12 cellular contexts compared by ENCODE assay signal in the genomic region with DNA sequence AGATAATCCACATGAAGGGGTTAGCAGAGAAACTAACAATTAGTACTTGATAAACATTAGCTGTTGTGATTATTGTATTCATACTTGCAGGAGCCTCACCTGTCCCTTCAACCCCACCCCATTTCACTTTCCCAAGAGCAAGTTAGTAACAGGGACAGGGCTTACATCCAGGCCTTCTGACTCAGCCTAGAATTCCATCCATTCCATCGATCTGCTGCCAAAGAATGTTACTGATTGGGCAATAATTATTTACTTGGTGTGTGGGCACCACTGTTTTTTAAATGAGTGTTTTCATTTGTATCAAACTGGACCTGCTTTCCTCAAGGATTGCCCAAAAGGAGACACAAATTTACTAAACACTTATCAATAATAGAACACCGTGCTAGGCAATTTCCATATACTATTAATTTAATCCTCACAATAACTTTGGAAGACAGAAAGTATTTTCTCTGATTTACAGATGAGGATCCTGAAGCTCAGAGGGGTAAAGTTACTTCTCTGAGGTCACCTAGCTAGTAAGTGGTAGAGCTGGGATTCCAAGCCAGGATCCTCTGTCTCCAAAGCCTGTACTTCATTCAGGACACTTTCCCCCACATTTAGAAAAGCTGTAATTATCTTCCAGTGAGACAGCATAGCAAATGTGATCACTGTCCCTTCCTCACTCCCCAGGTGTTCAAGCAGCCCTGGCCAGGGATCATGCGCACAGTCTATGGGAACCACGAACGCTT. TPM values are rescaled to one million over a fixed set of nuclear protein-coding genes. Genes with fewer than 3 reads are reported as not detected.
DNase-seq lines count a peak whose midpoint lies in the region; FAIRE-seq and TF ChIP-seq lines count a peak whose summit lies in the region.
"Had no signal": no experiment of that assay in that cellular context is flagged by ENCODE, and none has a peak within 500 bp of the region (broad histone marks: within the 10 kb centered on the region; RNA-seq: fewer than 3 reads in every experiment).

No MANE protein-coding gene starts in this region.

- intact Hi-C loops in left ventricle myocardium inferior (cut with micrococcal nuclease) = no loop called here

- H3F3A ChIP-seq in GM23248 (ENCODE audit: insufficient read depth) (peaks cover 22% of the 10 kb centered on the region), smooth muscle cell (ENCODE audit: low read depth) (no peaks in the 10 kb centered on the region)

- H3K4me1 ChIP-seq in GM23248 (ENCODE audit: insufficient read depth) (peaks cover 20% of the 10 kb centered on the region), astrocyte (ENCODE audit: insufficient read depth, low read length) (peaks cover 7% of the 10 kb centered on the region), left ventricle myocardium inferior (peaks cover 53% of the 10 kb centered on the region), smooth muscle cell (ENCODE audit: low read depth) (no peaks in the 10 kb centered on the region)

- H2AFZ ChIP-seq in GM23248 (no peak overlapping the region), astrocyte (ENCODE audit: low read depth, low read length) (no peak overlapping the region), smooth muscle cell (ENCODE audit: low read depth) (no peak overlapping the region)

- in situ Hi-C loops in GM23248 (cut with MboI) = no loop called here

- H3K9ac ChIP-seq in GM23248 (peak overlapping the region; percentile 25; the same call in 1 of the 2 replicates), astrocyte (ENCODE audit: low read length) (no peak overlapping the region), smooth muscle cell (ENCODE audit: low read depth) (no peak overlapping the region)

- TF ChIP-seq CTCF in astrocyte (IDR thresholded peaks at IDR 0.05; ENCODE audit: insufficient read depth, low read depth, low read length) (no peak), left ventricle myocardium inferior (IDR thresholded peaks at IDR 0.05; ENCODE audit: borderline replicate concordance) (no peak), smooth muscle cell (IDR thresholded peaks at IDR 0.05; ENCODE audit: borderline replicate concordance, insufficient read depth, poor library complexity, severe bottlenecking) (no peak)

- DNase-seq in GM23248 (peak; percentile 89), astrocyte (ENCODE audit: low read depth) (peak; percentile 80), left ventricle myocardium inferior (no peak), smooth muscle cell (lab: John Stamatoyannopoulos, UW; ENCODE audit: unreplicated experiment) (no peak), NCI-H2029 (lab: John Stamatoyannopoulos, UW) (no peak), DMS53 treated with DMSO at 0.1 percent for 48 hours (lab: John Stamatoyannopoulos, UW; ENCODE audit: unreplicated experiment) (no peak), NCI-H1092 (lab: John Stamatoyannopoulos, UW) (no peak)
- no peak for DNase-seq in stimulated activated CD4-positive, alpha-beta T cell treated with anti-CD3 and anti-CD28 coated beads, Interleukin-2, amount 100 ng/mL, for 24 hours
- DNase-seq: activated effector memory CD4-positive, alpha-beta T cell treated with Interleukin-2 at 50 U/mL for 16 hours; NCI-H2081 treated with DMSO at 0.1 percent for 48 hours had no signal

- peaks cover 37% of the 10 kb centered on the region for H3K36me3 Mint-ChIP-seq in astrocyte (ENCODE audit: low read depth, unreplicated experiment)

- no peak overlapping the region for H3K4me3 Mint-ChIP-seq in astrocyte (ENCODE audit: unreplicated experiment)
- H3K4me3 Mint-ChIP-seq: T-helper 2 cell treated with Interferon-gamma antibody and Interleukin-4, amounts not matched to agents 5 μg/mL and 100 μg/mL, for 36 hours had no signal

- H3K9me3 ChIP-seq in GM23248 (ENCODE audit: low read depth) (no peaks in the 10 kb centered on the region), astrocyte (ENCODE audit: insufficient read depth, low read depth, low read length) (no peaks in the 10 kb centered on the region), left ventricle myocardium inferior (replicated peaks) (no peaks in the 10 kb centered on the region), smooth muscle cell (replicated peaks; ENCODE audit: low read depth) (no peaks in the 10 kb centered on the region)

- no peaks in the 10 kb centered on the region for H3K79me2 ChIP-seq in GM23248 (ENCODE audit: insufficient read depth)
- H3K79me2 ChIP-seq in astrocyte (ENCODE audit: insufficient read depth, low read length) = no peaks in the 10 kb centered on the region
- no peaks in the 10 kb centered on the region for H3K79me2 ChIP-seq in smooth muscle cell (ENCODE audit: low read depth)

- no peaks in the 10 kb centered on the region for H3K27me3 Mint-ChIP-seq in astrocyte (ENCODE audit: low read depth, unreplicated experiment)

- H3K36me3 ChIP-seq in GM23248 (ENCODE audit: low read depth) (peaks cover 13% of the 10 kb centered on the region), astrocyte (ENCODE audit: insufficient read depth, low read length) (peaks cover 7% of the 10 kb centered on the region), left ventricle myocardium inferior (peaks cover 86% of the 10 kb centered on the region), smooth muscle cell (ENCODE audit: low read depth) (no peaks in the 10 kb centered on the region)

- H4K20me1 ChIP-seq in GM23248 (ENCODE audit: insufficient read depth) (no peaks in the 10 kb centered on the region), astrocyte (ENCODE audit: insufficient read depth, low read length) (no peaks in the 10 kb centered on the region), smooth muscle cell (ENCODE audit: low read depth) (no peaks in the 10 kb centered on the region)

- H3K27ac ChIP-seq in GM23248 (peak overlapping the region; percentile 54), astrocyte (ENCODE audit: low read depth, low read length) (no peak overlapping the region), left ventricle myocardium inferior (replicated peaks) (peak overlapping the region; percentile 80), smooth muscle cell (ENCODE audit: low read depth) (peak overlapping the region; percentile 65)

- FAIRE-seq in astrocyte (lab: Jason Lieb, UNC) = no peak

- H3K4me2 ChIP-seq in GM23248 (ENCODE audit: unreplicated experiment) (peak overlapping the region; percentile 11), astrocyte (ENCODE audit: low read length) (peak overlapping the region; percentile 16), smooth muscle cell (peak overlapping the region; percentile 3)

- no peak overlapping the region for H3K27ac Mint-ChIP-seq in astrocyte (ENCODE audit: unreplicated experiment)
- H3K27ac Mint-ChIP-seq: T-helper 2 cell treated with Interferon-gamma antibody and Interleukin-4, amounts not matched to agents 5 μg/mL and 100 μg/mL, for 36 hours had no signal

- H3K27me3 ChIP-seq in GM23248 (replicated peaks; ENCODE audit: insufficient read depth) (no peaks in the 10 kb centered on the region), astrocyte (ENCODE audit: insufficient read depth, low read length) (no peaks in the 10 kb centered on the region), left ventricle myocardium inferior (ENCODE audit: low read depth) (no peaks in the 10 kb centered on the region), smooth muscle cell (ENCODE audit: low read depth) (no peaks in the 10 kb centered on the region)

- H3K4me1 Mint-ChIP-seq in astrocyte (ENCODE audit: low read depth, unreplicated experiment) = peaks cover 3% of the 10 kb centered on the region

- WGBS in GM23248 (ENCODE audit: low coverage in 1 of 2, low lambda C conversion rate in 2 of 2, missing lambda C conversion rate in 2 of 2), 2 experiments = 60 to 61% methylated on average over 5 of the region's 5 CpGs
- 79% methylated on average over 5 of the region's 5 CpGs for WGBS in smooth muscle cell (ENCODE audit: low lambda C conversion rate)

- H3K4me3 ChIP-seq in GM23248 (peak overlapping the region; percentile 7; the same call in 1 of the 2 replicates), astrocyte (ENCODE audit: insufficient read depth, low read depth, low read length) (no peak overlapping the region), left ventricle myocardium inferior (no peak overlapping the region), smooth muscle cell (no peak overlapping the region)

- peaks cover 5% of the 10 kb centered on the region for H3K9me3 Mint-ChIP-seq in astrocyte (ENCODE audit: unreplicated experiment)
- H3K9me3 Mint-ChIP-seq: T-helper 2 cell treated with Interferon-gamma antibody and Interleukin-4, amounts not matched to agents 5 μg/mL and 100 μg/mL, for 36 hours had no signal

- no peaks in the 10 kb centered on the region for H3K9me2 ChIP-seq in GM23248 (ENCODE audit: insufficient read depth)

RNA-seq across cellular contexts. Expression of gene GSS, which starts 32.8 kb away (rescaled TPM):
- total RNA-seq in GM23248 (2014; rRNA removed; shearing (Covaris generic)) = 80.7 and 85.9 TPM in 2 replicates
- polyA plus RNA-seq in GM23248 (2016; fragmentation: Nextera tagmentation; extraction: Ambion mirVana) (68.3 and 75.0 TPM in 2 replicates), smooth muscle cell (65.3 and 71.6 TPM in 2 replicates)
- total RNA-seq in astrocyte (44.6 and 46.4 TPM in 2 replicates), left ventricle myocardium inferior (17.2 TPM), smooth muscle cell (48.4 and 57.8 TPM in 2 replicates)

RNA-seq across cellular contexts. Expression of gene MYH7B, which starts 32.9 kb away (rescaled TPM):
- under 0.01 and 0.11 TPM in 2 replicates for total RNA-seq in GM23248 (2014; rRNA removed; shearing (Covaris generic))
- 0.13 and 0.49 TPM in 2 replicates for polyA plus RNA-seq in GM23248 (2016; fragmentation: Nextera tagmentation; extraction: Ambion mirVana)
- total RNA-seq in astrocyte = 0.05 and 0.11 TPM in 2 replicates
- 253 TPM for total RNA-seq in left ventricle myocardium inferior
- not detected in 2 replicates for total RNA-seq in smooth muscle cell
- polyA plus RNA-seq in smooth muscle cell = 0.67 and 0.70 TPM in 2 replicates
- polyA plus RNA-seq: neural cell had no signal

RNA-seq across cellular contexts. Expression of gene ACSS2, which starts 46.4 kb away (rescaled TPM):
- 33.3 and 37.7 TPM in 2 replicates for total RNA-seq in GM23248 (2014; rRNA removed; shearing (Covaris generic))
- polyA plus RNA-seq in GM23248 (2016; fragmentation: Nextera tagmentation; extraction: Ambion mirVana) (12.1 and 14.3 TPM in 2 replicates), smooth muscle cell (27.1 and 37.7 TPM in 2 replicates)
- total RNA-seq in astrocyte (16.9 and 18.7 TPM in 2 replicates), left ventricle myocardium inferior (101 TPM), smooth muscle cell (33.9 and 35.1 TPM in 2 replicates)

RNA-seq across cellular contexts. Expression of gene GGT7, which starts 50.2 kb away (rescaled TPM):
- total RNA-seq in GM23248 (2014; rRNA removed; shearing (Covaris generic)) = 9.2 and 10.2 TPM in 2 replicates
- polyA plus RNA-seq in GM23248 (2016; fragmentation: Nextera tagmentation; extraction: Ambion mirVana) (17.6 and 20.4 TPM in 2 replicates), smooth muscle cell (15.2 and 19.0 TPM in 2 replicates)
- total RNA-seq in astrocyte (15.6 and 17.3 TPM in 2 replicates), left ventricle myocardium inferior (21.6 TPM), smooth muscle cell (2.8 and 4.0 TPM in 2 replicates)

Comparison
In these comparisons a context has a peak if more than half of its experiments do, and no peak if none do; other contexts are left out.
1. DNase-seq: peak in GM23248 (single experiment) and astrocyte (single experiment); none in left ventricle myocardium inferior (single experiment), smooth muscle cell (single experiment), NCI-H2029 (single experiment), stimulated activated CD4-positive, alpha-beta T cell treated with anti-CD3 and anti-CD28 coated beads, Interleukin-2, amount 100 ng/mL, for 24 hours (0 of 2), DMS53 treated with DMSO at 0.1 percent for 48 hours (single experiment) and NCI-H1092 (single experiment).
2. RNA of gene MYH7B, which starts 32.9 kb away (total RNA-seq): 253 TPM in left ventricle myocardium inferior (single experiment); 0.05 to 0.11 TPM in astrocyte, under 0.01 to 0.11 TPM in GM23248 and not detected in smooth muscle cell; every median in the first group is over 100 times any median in the second.
3. Peak in every context shown above with its lines, with median percentiles within 50 percentile points of each other: H3K4me2 ChIP-seq.